Comparison of ENCODE assay signal across 25 cellular contexts in genomic region chr20:35551485-35551884, GRCh38. TPM values are rescaled to one million over a fixed set of nuclear protein-coding genes. Genes with fewer than 3 reads are reported as not detected.
"Had no signal": no experiment of that assay in that cellular context is flagged by ENCODE, and none has a peak within 500 bp of the region (broad histone marks: within the 10 kb centered on the region; RNA-seq: fewer than 3 reads in every experiment).

No MANE protein-coding gene starts in this region.

- H3K9me3 Mint-ChIP-seq: activated CD4-positive, alpha-beta T cell treated with anti-CD3 and anti-CD28 coated beads, Interleukin-2, amount 10 ng/mL, durations not matched to agents 24 days and 14 days; activated naive CD8-positive, alpha-beta T cell treated with anti-CD3 and anti-CD28 coated beads, Interleukin-2, amount 10 ng/mL, durations not matched to agents 7 days and 5 days; activated T-cell treated with anti-CD3 and anti-CD28 coated beads, Interleukin-2, amount 50 U/mL, for 24 hours; activated T-helper 2 cell treated with anti-CD3 and anti-CD28 coated beads, Interferon-gamma antibody, Interleukin-2, Interleukin-4, amounts not matched to agents 10 μg/mL and 5 μg/mL and 100 μg/mL, durations not matched to agents 14 hours and 24 hours and 36 hours; natural killer cell had no signal

- H3K4me1 Mint-ChIP-seq: activated CD4-positive, alpha-beta T cell treated with anti-CD3 and anti-CD28 coated beads, Interleukin-2, amount 10 ng/mL, durations not matched to agents 24 days and 14 days; activated naive CD8-positive, alpha-beta T cell treated with anti-CD3 and anti-CD28 coated beads, Interleukin-2, amount 10 ng/mL, durations not matched to agents 7 days and 5 days; natural killer cell had no signal

- H3K27me3 ChIP-seq: breast epithelium, suprapubic skin, transverse colon, vagina had no signal

- H3K36me3 Mint-ChIP-seq: natural killer cell had no signal

- DNase-seq: activated CD4-positive, alpha-beta T cell treated with anti-CD3 and anti-CD28 coated beads, Interleukin-2, amount 10 ng/mL, durations not matched to agents 24 days and 14 days; activated CD8-positive, alpha-beta T cell treated with anti-CD3 and anti-CD28 coated beads, Interleukin-2, amount 10 ng/mL, durations not matched to agents 7 days and 5 days; activated naive CD4-positive, alpha-beta T cell treated with Interleukin-2 at 50 U/mL for 16 hours; activated naive CD8-positive, alpha-beta T cell treated with anti-CD3 and anti-CD28 coated beads, Interleukin-2, amount 10 ng/mL, durations not matched to agents 7 days and 5 days; activated T-cell treated with anti-CD3 and anti-CD28 coated beads, Interleukin-2, amount 50 U/mL, for 24 hours; cerebellar nuclear complex; effector CD4-positive, alpha-beta T cell; mesenchymal stem cell; mucosa of descending colon; natural killer cell; stimulated activated naive CD8-positive, alpha-beta T cell treated with anti-CD3 and anti-CD28 coated beads, Interleukin-15, Interleukin-2, amounts not matched to agents 100 U/mL and 50 U/mL, for 24 hours; T1000; transverse colon had no signal

- H3K4me1 ChIP-seq: breast epithelium, parathyroid adenoma, suprapubic skin, transverse colon, vagina had no signal

- H3K27ac Mint-ChIP-seq: activated CD4-positive, alpha-beta T cell treated with anti-CD3 and anti-CD28 coated beads, Interleukin-2, amount 10 ng/mL, durations not matched to agents 24 days and 14 days; activated CD8-positive, alpha-beta T cell treated with anti-CD3 and anti-CD28 coated beads, Interleukin-2, amount 10 ng/mL, durations not matched to agents 7 days and 5 days; activated naive CD8-positive, alpha-beta T cell treated with anti-CD3 and anti-CD28 coated beads, Interleukin-2, amount 10 ng/mL, durations not matched to agents 7 days and 5 days; activated T-cell treated with anti-CD3 and anti-CD28 coated beads, Interleukin-2, amount 50 U/mL, for 24 hours; activated T-helper 2 cell treated with anti-CD3 and anti-CD28 coated beads, Interferon-gamma antibody, Interleukin-2, Interleukin-4, amounts not matched to agents 10 μg/mL and 5 μg/mL and 100 μg/mL, durations not matched to agents 14 hours and 24 hours and 36 hours; natural killer cell had no signal

- H3K4me3 ChIP-seq: breast epithelium, mucosa of descending colon, suprapubic skin, transverse colon, vagina had no signal

- H3K4me3 Mint-ChIP-seq: activated CD4-positive, alpha-beta T cell treated with anti-CD3 and anti-CD28 coated beads, Interleukin-2, amount 10 ng/mL, durations not matched to agents 24 days and 14 days; activated CD8-positive, alpha-beta T cell treated with anti-CD3 and anti-CD28 coated beads, Interleukin-2, amount 10 ng/mL, durations not matched to agents 7 days and 5 days; activated naive CD8-positive, alpha-beta T cell treated with anti-CD3 and anti-CD28 coated beads, Interleukin-2, amount 10 ng/mL, durations not matched to agents 7 days and 5 days; activated T-cell treated with anti-CD3 and anti-CD28 coated beads, Interleukin-2, amount 50 U/mL, for 24 hours; natural killer cell had no signal

- H3K9me3 ChIP-seq: breast epithelium, mucosa of descending colon, suprapubic skin, transverse colon, vagina had no signal

- H3K27me3 Mint-ChIP-seq: activated CD4-positive, alpha-beta T cell treated with anti-CD3 and anti-CD28 coated beads, Interleukin-2, amount 10 ng/mL, durations not matched to agents 24 days and 14 days; activated naive CD8-positive, alpha-beta T cell treated with anti-CD3 and anti-CD28 coated beads, Interleukin-2, amount 10 ng/mL, durations not matched to agents 7 days and 5 days; activated T-cell treated with anti-CD3 and anti-CD28 coated beads, Interleukin-2, amount 50 U/mL, for 24 hours had no signal

- H3K27ac ChIP-seq: breast epithelium, parathyroid adenoma, suprapubic skin, transverse colon, vagina had no signal

RNA-seq across cellular contexts. Expression of gene C20orf173, which starts 22.0 kb away (rescaled TPM):
- total RNA-seq: activated CD4-positive, alpha-beta T cell treated with anti-CD3 and anti-CD28 coated beads, Interleukin-2, amount 10 ng/mL, durations not matched to agents 24 days and 14 days; activated CD8-positive, alpha-beta T cell treated with anti-CD3 and anti-CD28 coated beads, Interleukin-2, amount 10 ng/mL, durations not matched to agents 7 days and 5 days; activated naive CD8-positive, alpha-beta T cell treated with anti-CD3 and anti-CD28 coated beads, Interleukin-2, amount 10 ng/mL, durations not matched to agents 7 days and 5 days; activated T-helper 2 cell treated with anti-CD3 and anti-CD28 coated beads, Interferon-gamma antibody, Interleukin-2, Interleukin-4, amounts not matched to agents 10 μg/mL and 5 μg/mL and 100 μg/mL, durations not matched to agents 14 hours and 24 hours and 36 hours; breast epithelium; esophagus mucosa; fibroblast of villous mesenchyme; glomerular endothelial cell; lower leg skin; mucosa of descending colon; natural killer cell; renal cortical epithelial cell; skeletal muscle tissue; suprapubic skin; T-helper 1 cell treated with Interleukin-12 subunit alpha and Interleukin-12 subunit beta and Interleukin-4 antibody, amounts not matched to agents 30 ng/mL and 1 ng/mL, for 36 hours; transverse colon; vagina had no signal
